ENCODE assay signal across 1 cellular context in the genomic region with DNA sequence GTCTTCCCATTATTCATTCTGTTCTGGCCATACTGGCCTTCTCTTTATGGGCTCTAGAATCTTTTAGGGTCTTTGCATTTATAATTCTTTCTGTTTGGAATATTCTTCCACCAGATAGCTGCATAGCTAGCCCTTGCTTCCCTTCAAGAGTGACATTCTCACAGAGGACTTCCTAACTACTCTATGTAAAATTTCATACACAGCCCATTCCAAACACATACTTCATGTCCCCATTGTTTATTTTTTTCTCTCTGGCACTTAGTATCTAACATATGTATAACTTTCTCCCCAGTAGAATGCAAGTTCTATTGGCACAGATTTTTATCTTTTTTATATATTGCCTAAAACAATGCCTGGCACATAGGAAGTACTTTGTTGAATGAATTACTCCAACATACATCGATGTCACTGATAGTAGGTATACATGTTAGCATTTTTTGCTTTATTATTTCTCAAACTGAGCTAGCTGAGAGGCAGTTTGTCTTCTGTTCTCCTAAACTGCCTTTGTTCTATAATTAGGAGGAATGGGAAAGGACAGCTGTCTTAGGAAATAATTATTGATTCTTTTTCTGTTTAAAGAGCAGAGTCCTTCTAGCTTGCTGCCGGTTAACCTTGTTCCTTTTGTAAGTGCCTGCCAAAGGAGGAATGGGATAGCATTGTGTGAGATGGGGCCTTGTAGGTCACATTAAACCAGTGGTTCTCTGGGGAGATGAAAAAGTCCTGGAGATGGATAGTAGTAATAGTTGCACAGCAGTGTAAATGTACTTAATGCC.
TF ChIP-seq lines count a peak whose summit lies in the region.

No MANE protein-coding gene starts in this region.

TF ChIP-seq in HepG2, 621 proteins besides CTCF, POLR2A, EP300 and RAD21 (continued from another document and continues in another):
- TF ChIP-seq, protein P1, sequence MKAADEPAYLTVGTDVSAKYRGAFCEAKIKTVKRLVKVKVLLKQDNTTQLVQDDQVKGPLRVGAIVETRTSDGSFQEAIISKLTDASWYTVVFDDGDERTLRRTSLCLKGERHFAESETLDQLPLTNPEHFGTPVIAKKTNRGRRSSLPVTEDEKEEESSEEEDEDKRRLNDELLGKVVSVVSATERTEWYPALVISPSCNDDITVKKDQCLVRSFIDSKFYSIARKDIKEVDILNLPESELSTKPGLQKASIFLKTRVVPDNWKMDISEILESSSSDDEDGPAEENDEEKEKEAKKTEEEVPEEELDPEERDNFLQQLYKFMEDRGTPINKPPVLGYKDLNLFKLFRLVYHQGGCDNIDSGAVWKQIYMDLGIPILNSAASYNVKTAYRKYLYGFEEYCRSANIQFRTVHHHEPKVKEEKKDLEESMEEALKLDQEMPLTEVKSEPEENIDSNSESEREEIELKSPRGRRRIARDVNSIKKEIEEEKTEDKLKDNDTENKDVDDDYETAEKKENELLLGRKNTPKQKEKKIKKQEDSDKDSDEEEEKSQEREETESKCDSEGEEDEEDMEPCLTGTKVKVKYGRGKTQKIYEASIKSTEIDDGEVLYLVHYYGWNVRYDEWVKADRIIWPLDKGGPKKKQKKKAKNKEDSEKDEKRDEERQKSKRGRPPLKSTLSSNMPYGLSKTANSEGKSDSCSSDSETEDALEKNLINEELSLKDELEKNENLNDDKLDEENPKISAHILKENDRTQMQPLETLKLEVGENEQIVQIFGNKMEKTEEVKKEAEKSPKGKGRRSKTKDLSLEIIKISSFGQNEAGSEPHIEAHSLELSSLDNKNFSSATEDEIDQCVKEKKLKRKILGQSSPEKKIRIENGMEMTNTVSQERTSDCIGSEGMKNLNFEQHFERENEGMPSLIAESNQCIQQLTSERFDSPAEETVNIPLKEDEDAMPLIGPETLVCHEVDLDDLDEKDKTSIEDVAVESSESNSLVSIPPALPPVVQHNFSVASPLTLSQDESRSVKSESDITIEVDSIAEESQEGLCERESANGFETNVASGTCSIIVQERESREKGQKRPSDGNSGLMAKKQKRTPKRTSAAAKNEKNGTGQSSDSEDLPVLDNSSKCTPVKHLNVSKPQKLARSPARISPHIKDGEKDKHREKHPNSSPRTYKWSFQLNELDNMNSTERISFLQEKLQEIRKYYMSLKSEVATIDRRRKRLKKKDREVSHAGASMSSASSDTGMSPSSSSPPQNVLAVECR (CRISPR knock-in tag; IDR thresholded peaks at IDR 0.05; ENCODE audit: borderline replicate concordance) = peak; percentile 31; the same call in 1 of the 2 replicates
- TF ChIP-seq, protein P2, sequence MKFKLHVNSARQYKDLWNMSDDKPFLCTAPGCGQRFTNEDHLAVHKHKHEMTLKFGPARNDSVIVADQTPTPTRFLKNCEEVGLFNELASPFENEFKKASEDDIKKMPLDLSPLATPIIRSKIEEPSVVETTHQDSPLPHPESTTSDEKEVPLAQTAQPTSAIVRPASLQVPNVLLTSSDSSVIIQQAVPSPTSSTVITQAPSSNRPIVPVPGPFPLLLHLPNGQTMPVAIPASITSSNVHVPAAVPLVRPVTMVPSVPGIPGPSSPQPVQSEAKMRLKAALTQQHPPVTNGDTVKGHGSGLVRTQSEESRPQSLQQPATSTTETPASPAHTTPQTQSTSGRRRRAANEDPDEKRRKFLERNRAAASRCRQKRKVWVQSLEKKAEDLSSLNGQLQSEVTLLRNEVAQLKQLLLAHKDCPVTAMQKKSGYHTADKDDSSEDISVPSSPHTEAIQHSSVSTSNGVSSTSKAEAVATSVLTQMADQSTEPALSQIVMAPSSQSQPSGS (CRISPR knock-in tag; IDR thresholded peaks at IDR 0.05) = peak; percentile 73; the same call in 1 of the 2 replicates
- TF ChIP-seq ZKSCAN8 (CRISPR knock-in tag; IDR thresholded peaks at IDR 0.05; ENCODE audit: borderline replicate concordance) (peak; percentile 49; the same call in 1 of the 2 replicates), TEAD2 (CRISPR knock-in tag; IDR thresholded peaks at IDR 0.05) (no peak), TCF7 (IDR thresholded peaks at IDR 0.05; ENCODE audit: low read depth) (peak; percentile 50; the same call in 1 of the 2 replicates), RCOR2 (CRISPR knock-in tag; IDR thresholded peaks at IDR 0.05) (peak; percentile 67), AHDC1 (CRISPR knock-in tag; IDR thresholded peaks at IDR 0.05; ENCODE audit: borderline replicate concordance) (0 out of 2 replicates have a peak, but pooled peaks have one; percentile 50), NCOA2 (CRISPR knock-in tag; IDR thresholded peaks at IDR 0.05) (peak; percentile 81), ZNF567 (CRISPR knock-in tag; IDR thresholded peaks at IDR 0.05; ENCODE audit: borderline replicate concordance) (no peak), ZNF124 (CRISPR knock-in tag; IDR thresholded peaks at IDR 0.05) (peak; percentile 81; the same call in 1 of the 2 replicates), DPF2 (CRISPR knock-in tag; IDR thresholded peaks at IDR 0.05; ENCODE audit: borderline replicate concordance, low read depth) (peak; percentile 72), MATR3 (CRISPR knock-in tag; IDR thresholded peaks at IDR 0.05) (no peak), MBNL3 (CRISPR knock-in tag; conservative IDR thresholded peaks at IDR 0.05) (no peak), ETV5 (CRISPR knock-in tag; IDR thresholded peaks at IDR 0.05; ENCODE audit: borderline replicate concordance) (0 out of 2 replicates have a peak, but pooled peaks have one; percentile 18), NFIC (IDR thresholded peaks at IDR 0.05; ENCODE audit: low read length) (peak; percentile 77), ZNF317 (CRISPR knock-in tag; IDR thresholded peaks at IDR 0.05) (0 out of 2 replicates have a peak, but pooled peaks have one; percentile 47), ZNF644 (CRISPR knock-in tag; IDR thresholded peaks at IDR 0.05; ENCODE audit: low read depth) (peak; percentile 43; the same call in 1 of the 2 replicates), LCORL (IDR thresholded peaks at IDR 0.05) (no peak), LCORL (CRISPR knock-in tag; IDR thresholded peaks at IDR 0.05) (peak; percentile 68), MEIS1 (CRISPR knock-in tag; IDR thresholded peaks at IDR 0.05; ENCODE audit: borderline replicate concordance) (0 out of 2 replicates have a peak, but pooled peaks have one; percentile 29), CEBPG (CRISPR knock-in tag; IDR thresholded peaks at IDR 0.05) (peak; percentile 62)
- TF ChIP-seq, protein P3, sequence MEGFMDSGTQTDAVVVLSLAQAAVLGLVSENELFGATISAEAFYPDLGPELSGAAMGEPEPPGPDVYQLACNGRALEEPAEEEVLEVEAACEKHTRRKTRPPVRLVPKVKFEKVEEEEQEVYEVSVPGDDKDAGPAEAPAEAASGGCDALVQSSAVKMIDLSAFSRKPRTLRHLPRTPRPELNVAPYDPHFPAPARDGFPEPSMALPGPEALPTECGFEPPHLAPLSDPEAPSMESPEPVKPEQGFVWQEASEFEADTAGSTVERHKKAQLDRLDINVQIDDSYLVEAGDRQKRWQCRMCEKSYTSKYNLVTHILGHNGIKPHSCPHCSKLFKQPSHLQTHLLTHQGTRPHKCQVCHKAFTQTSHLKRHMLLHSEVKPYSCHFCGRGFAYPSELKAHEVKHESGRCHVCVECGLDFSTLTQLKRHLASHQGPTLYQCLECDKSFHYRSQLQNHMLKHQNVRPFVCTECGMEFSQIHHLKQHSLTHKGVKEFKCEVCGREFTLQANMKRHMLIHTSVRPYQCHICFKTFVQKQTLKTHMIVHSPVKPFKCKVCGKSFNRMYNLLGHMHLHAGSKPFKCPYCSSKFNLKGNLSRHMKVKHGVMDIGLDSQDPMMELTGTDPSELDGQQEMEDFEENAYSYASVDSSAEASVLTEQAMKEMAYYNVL (CRISPR knock-in tag; IDR thresholded peaks at IDR 0.05; ENCODE audit: borderline replicate concordance) = 0 out of 2 replicates have a peak, but pooled peaks have one; percentile 46
- TF ChIP-seq, protein P4, sequence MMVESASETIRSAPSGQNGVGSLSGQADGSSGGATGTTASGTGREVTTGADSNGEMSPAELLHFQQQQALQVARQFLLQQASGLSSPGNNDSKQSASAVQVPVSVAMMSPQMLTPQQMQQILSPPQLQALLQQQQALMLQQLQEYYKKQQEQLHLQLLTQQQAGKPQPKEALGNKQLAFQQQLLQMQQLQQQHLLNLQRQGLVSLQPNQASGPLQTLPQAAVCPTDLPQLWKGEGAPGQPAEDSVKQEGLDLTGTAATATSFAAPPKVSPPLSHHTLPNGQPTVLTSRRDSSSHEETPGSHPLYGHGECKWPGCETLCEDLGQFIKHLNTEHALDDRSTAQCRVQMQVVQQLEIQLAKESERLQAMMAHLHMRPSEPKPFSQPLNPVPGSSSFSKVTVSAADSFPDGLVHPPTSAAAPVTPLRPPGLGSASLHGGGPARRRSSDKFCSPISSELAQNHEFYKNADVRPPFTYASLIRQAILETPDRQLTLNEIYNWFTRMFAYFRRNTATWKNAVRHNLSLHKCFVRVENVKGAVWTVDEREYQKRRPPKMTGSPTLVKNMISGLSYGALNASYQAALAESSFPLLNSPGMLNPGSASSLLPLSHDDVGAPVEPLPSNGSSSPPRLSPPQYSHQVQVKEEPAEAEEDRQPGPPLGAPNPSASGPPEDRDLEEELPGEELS (CRISPR knock-in tag; IDR thresholded peaks at IDR 0.05) = peak; percentile 46; the same call in 1 of the 2 replicates
- TF ChIP-seq, protein P5, sequence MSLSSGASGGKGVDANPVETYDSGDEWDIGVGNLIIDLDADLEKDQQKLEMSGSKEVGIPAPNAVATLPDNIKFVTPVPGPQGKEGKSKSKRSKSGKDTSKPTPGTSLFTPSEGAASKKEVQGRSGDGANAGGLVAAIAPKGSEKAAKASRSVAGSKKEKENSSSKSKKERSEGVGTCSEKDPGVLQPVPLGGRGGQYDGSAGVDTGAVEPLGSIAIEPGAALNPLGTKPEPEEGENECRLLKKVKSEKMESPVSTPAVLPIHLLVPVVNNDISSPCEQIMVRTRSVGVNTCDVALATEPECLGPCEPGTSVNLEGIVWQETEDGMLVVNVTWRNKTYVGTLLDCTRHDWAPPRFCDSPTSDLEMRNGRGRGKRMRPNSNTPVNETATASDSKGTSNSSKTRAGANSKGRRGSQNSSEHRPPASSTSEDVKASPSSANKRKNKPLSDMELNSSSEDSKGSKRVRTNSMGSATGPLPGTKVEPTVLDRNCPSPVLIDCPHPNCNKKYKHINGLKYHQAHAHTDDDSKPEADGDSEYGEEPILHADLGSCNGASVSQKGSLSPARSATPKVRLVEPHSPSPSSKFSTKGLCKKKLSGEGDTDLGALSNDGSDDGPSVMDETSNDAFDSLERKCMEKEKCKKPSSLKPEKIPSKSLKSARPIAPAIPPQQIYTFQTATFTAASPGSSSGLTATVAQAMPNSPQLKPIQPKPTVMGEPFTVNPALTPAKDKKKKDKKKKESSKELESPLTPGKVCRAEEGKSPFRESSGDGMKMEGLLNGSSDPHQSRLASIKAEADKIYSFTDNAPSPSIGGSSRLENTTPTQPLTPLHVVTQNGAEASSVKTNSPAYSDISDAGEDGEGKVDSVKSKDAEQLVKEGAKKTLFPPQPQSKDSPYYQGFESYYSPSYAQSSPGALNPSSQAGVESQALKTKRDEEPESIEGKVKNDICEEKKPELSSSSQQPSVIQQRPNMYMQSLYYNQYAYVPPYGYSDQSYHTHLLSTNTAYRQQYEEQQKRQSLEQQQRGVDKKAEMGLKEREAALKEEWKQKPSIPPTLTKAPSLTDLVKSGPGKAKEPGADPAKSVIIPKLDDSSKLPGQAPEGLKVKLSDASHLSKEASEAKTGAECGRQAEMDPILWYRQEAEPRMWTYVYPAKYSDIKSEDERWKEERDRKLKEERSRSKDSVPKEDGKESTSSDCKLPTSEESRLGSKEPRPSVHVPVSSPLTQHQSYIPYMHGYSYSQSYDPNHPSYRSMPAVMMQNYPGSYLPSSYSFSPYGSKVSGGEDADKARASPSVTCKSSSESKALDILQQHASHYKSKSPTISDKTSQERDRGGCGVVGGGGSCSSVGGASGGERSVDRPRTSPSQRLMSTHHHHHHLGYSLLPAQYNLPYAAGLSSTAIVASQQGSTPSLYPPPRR (CRISPR knock-in tag; IDR thresholded peaks at IDR 0.05; ENCODE audit: borderline replicate concordance) = peak; percentile 64
- TF ChIP-seq, protein P6, sequence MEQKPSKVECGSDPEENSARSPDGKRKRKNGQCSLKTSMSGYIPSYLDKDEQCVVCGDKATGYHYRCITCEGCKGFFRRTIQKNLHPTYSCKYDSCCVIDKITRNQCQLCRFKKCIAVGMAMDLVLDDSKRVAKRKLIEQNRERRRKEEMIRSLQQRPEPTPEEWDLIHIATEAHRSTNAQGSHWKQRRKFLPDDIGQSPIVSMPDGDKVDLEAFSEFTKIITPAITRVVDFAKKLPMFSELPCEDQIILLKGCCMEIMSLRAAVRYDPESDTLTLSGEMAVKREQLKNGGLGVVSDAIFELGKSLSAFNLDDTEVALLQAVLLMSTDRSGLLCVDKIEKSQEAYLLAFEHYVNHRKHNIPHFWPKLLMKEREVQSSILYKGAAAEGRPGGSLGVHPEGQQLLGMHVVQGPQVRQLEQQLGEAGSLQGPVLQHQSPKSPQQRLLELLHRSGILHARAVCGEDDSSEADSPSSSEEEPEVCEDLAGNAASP (CRISPR knock-in tag; IDR thresholded peaks at IDR 0.05; ENCODE audit: borderline replicate concordance) = no peak
